In genomic region chr1:167617100-167617949, GRCh38 we compare ENCODE assay signal across 1 cellular context.
TF ChIP-seq lines count a peak whose summit lies in the region.

No MANE protein-coding gene starts in this region.

TF ChIP-seq in K562, 482 proteins besides CTCF, POLR2A, EP300 and RAD21 (continued from another document and continues in another):
- no peak for TF ChIP-seq ZNF280A (IDR thresholded peaks at IDR 0.05; ENCODE audit: low read depth, partially characterized antibody)
- no peak for TF ChIP-seq FOXJ3 (CRISPR knock-in tag; IDR thresholded peaks at IDR 0.05)
- TF ChIP-seq RBM34 (IDR thresholded peaks at IDR 0.05; ENCODE audit: borderline replicate concordance, insufficient read depth, low read length) = no peak
- no peak for TF ChIP-seq ZNF124 (CRISPR knock-in tag; IDR thresholded peaks at IDR 0.05)
- no peak for TF ChIP-seq FOXA1 (IDR thresholded peaks at IDR 0.05; ENCODE audit: borderline replicate concordance)
- no peak for TF ChIP-seq ID3 (CRISPR knock-in tag; IDR thresholded peaks at IDR 0.05)
- 0 out of 2 replicates have a peak, but pooled peaks have one; percentile 55 for TF ChIP-seq ID3 (tag; IDR thresholded peaks at IDR 0.05)
- no peak for TF ChIP-seq THAP12 (CRISPR knock-in tag; IDR thresholded peaks at IDR 0.05)
- TF ChIP-seq CHD4 (IDR thresholded peaks at IDR 0.05; ENCODE audit: insufficient read depth, insufficient replicate concordance, low read depth, low read length, poor library complexity, severe bottlenecking) = no peak
- 0 out of 4 replicates have a peak, but pooled peaks of 1 of the 2 experiments have one; percentile 12 for TF ChIP-seq MNT (conservative IDR thresholded peaks at IDR 0.05)
- no peak for TF ChIP-seq HMG20A (CRISPR knock-in tag; conservative IDR thresholded peaks at IDR 0.05)
- 0 out of 2 replicates have a peak, but pooled peaks have one; percentile 31 for TF ChIP-seq NFIC (IDR thresholded peaks at IDR 0.05)
- TF ChIP-seq ZNF347 (CRISPR knock-in tag; IDR thresholded peaks at IDR 0.05; ENCODE audit: low read depth) = no peak
- no peak for TF ChIP-seq ZNF408 (CRISPR knock-in tag; IDR thresholded peaks at IDR 0.05; ENCODE audit: low read depth)
- TF ChIP-seq POU5F1 (IDR thresholded peaks at IDR 0.05; ENCODE audit: borderline replicate concordance, low read depth, low read length, partially characterized antibody) = peak; percentile 33
- no peak for TF ChIP-seq RERE (CRISPR knock-in tag; IDR thresholded peaks at IDR 0.05; ENCODE audit: borderline replicate concordance)
- peak; percentile 27; the same call in 1 of the 2 replicates for TF ChIP-seq ZNF584 (CRISPR knock-in tag; IDR thresholded peaks at IDR 0.05; ENCODE audit: low read depth)
- no peak for TF ChIP-seq ZNF699 (CRISPR knock-in tag; IDR thresholded peaks at IDR 0.05; ENCODE audit: insufficient replicate concordance)
- TF ChIP-seq PURB (CRISPR knock-in tag; IDR thresholded peaks at IDR 0.05; ENCODE audit: low read depth) = no peak
- no peak for TF ChIP-seq HOMEZ (CRISPR knock-in tag; IDR thresholded peaks at IDR 0.05)
- TF ChIP-seq ZNF444 (CRISPR knock-in tag; IDR thresholded peaks at IDR 0.05) = 0 out of 2 replicates have a peak, but pooled peaks have one; percentile 4
- TF ChIP-seq CLOCK (CRISPR knock-in tag; IDR thresholded peaks at IDR 0.05; ENCODE audit: borderline replicate concordance) = no peak
- peak; percentile 30; the same call in 1 of the 2 replicates for TF ChIP-seq JUND (IDR thresholded peaks at IDR 0.05; ENCODE audit: borderline replicate concordance, low read depth, low read length)
- peak; percentile 52; the same call in 2 of the 3 replicates for TF ChIP-seq JUND (tag; IDR thresholded peaks at IDR 0.05; ENCODE audit: borderline replicate concordance, low read depth, low read length)
- TF ChIP-seq SMAD2 (IDR thresholded peaks at IDR 0.05; ENCODE audit: low read depth, low read length) = no peak
- peak; percentile 85; the same call in 1 of the 2 replicates for TF ChIP-seq NFRKB (IDR thresholded peaks at IDR 0.05; ENCODE audit: low read depth)
- TF ChIP-seq NR2C2 (CRISPR knock-in tag; IDR thresholded peaks at IDR 0.05) = no peak
- peak; percentile 46 for TF ChIP-seq NR2C2 (tag; IDR thresholded peaks at IDR 0.05)
- peak; percentile 49; the same call in 1 of the 2 replicates for TF ChIP-seq ZNF644 (tag; IDR thresholded peaks at IDR 0.05; ENCODE audit: low read depth)
- TF ChIP-seq ZNF239 (CRISPR knock-in tag; IDR thresholded peaks at IDR 0.05) = no peak
- TF ChIP-seq CREB1 (IDR thresholded peaks at IDR 0.05) = no peak
- TF ChIP-seq CREB1 (CRISPR knock-in tag; IDR thresholded peaks at IDR 0.05) = no peak
- 0 out of 2 replicates have a peak, but pooled peaks have one; percentile 50 for TF ChIP-seq TAF7 (tag; IDR thresholded peaks at IDR 0.05)
- no peak for TF ChIP-seq RBM25 (IDR thresholded peaks at IDR 0.05; ENCODE audit: low read depth, low read length, severe bottlenecking)
- TF ChIP-seq NCOA2 (IDR thresholded peaks at IDR 0.05; ENCODE audit: partially characterized antibody in 2 of 2) = no peak
- TF ChIP-seq HMBOX1 (IDR thresholded peaks at IDR 0.05) = no peak; the same call in none of the 2 replicates
- 0 out of 2 replicates have a peak, but pooled peaks have one; percentile 3 for TF ChIP-seq TOE1 (IDR thresholded peaks at IDR 0.05; ENCODE audit: borderline replicate concordance)
- TF ChIP-seq TOE1 (CRISPR knock-in tag; IDR thresholded peaks at IDR 0.05; ENCODE audit: borderline replicate concordance, low read depth) = peak; percentile 46; the same call in 1 of the 2 replicates
- TF ChIP-seq MCM3 (IDR thresholded peaks at IDR 0.05) = no peak
- TF ChIP-seq ZBTB9 (CRISPR knock-in tag; IDR thresholded peaks at IDR 0.05) = 0 out of 2 replicates have a peak, but pooled peaks have one; percentile 48
- TF ChIP-seq CGGBP1 (CRISPR knock-in tag; IDR thresholded peaks at IDR 0.05) = no peak
- no peak for TF ChIP-seq TCF15 (CRISPR knock-in tag; IDR thresholded peaks at IDR 0.05)
